8 cellular contexts compared by ENCODE assay signal in the genomic region with DNA sequence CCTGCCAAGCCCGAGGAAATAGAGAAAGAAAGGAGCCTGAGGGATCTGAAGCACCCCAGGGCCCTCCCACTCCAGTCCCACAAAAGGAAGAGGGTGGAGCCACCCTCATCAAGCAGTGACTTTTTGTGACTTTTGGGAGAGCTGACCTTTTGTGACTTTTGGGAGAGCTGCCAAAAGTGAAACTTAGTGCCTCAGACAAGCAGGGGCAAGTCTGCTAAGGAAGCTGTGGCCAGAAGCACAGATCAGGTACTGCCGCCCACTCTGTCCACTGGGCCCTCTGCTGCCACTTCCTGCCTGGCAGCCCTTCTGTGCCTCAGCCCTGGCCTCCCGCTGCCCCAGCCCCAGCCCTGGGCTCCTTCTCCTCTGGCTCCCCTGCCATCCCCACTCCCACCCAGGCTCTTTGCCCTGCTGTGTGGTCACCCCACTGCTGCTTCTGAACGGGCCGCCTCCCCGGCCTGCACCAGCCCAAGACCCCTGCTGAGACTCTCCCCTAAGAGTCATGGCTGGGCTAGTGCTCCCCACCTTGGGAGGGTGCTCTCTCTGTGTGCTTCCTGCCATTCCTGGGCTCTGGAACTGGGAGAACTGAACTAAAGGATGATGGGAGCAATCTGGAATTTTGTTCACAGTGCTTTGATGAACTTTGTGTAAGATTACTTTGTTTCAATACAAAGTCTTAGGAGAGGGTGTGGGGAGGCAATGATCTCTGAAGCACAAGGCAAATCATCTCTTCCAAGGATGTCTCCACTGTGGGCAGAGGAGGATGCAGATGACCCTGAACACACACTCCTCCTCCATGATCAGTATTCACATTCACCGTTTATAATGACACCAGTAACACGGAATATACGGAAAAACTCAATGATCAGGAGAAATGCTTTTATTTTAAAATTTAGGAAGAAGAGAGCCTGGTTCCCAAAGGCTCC. TPM values are rescaled to one million over a fixed set of nuclear protein-coding genes. Genes with fewer than 3 reads are reported as not detected.
DNase-seq lines count a peak whose midpoint lies in the region; ATAC-seq, FAIRE-seq and TF ChIP-seq lines count a peak whose summit lies in the region.

Gene APOBEC3H, plus strand, starts transcription at position 147 of the 923 bp plus-strand sequence. CDS start 3,035 bp downstream, outside the sequence.

- H3K27me3 Mint-ChIP-seq in activated CD4-positive, alpha-beta T cell treated with anti-CD3 and anti-CD28 coated beads for 36 hours: no peaks in the 10 kb centered on the region
- H3K27me3 Mint-ChIP-seq in progenitor cell of endocrine pancreas: peaks cover 6% of the 10 kb centered on the region

- H3K9me3 ChIP-seq in PC-9 (ENCODE audit: insufficient read depth, low read depth) (no peaks in the 10 kb centered on the region), H1 (ENCODE audit: insufficient read depth in 2 of 2, low read depth in 1 of 2, low read length in 1 of 2) (no peaks in the 10 kb centered on the region)

- FAIRE-seq in H1 (lab: Jason Lieb, UNC): no peak

- H2BK15ac ChIP-seq in H1 (ENCODE audit: low read length): peak within 1 kb of the TSS; percentile 61; the same call in 1 of the 2 replicates

- no peak for TF ChIP-seq POLR2A in H1 (IDR thresholded peaks at IDR 0.05; ENCODE audit: control extremely low read depth in 1 of 2, low read depth in 2 of 2, low read length in 2 of 2)

- peaks cover 74% of the 10 kb centered on the region for H3K4me1 Mint-ChIP-seq in activated CD4-positive, alpha-beta T cell treated with anti-CD3 and anti-CD28 coated beads for 36 hours
- H3K4me1 Mint-ChIP-seq in progenitor cell of endocrine pancreas (ENCODE audit: low read depth): peaks cover 2% of the 10 kb centered on the region

- H3F3A ChIP-seq in PC-9 (ENCODE audit: insufficient read depth, low read depth): peaks cover 33% of the 10 kb centered on the region

- DNase-seq in activated CD4-positive, alpha-beta T cell treated with anti-CD3 and anti-CD28 coated beads for 36 hours: peak; percentile 30
- no peak for DNase-seq in activated CD4-positive, alpha-beta T cell treated with anti-CD3 and anti-CD28 coated beads for 1 hour
- DNase-seq in PC-9: peak; percentile 70 to 80
- DNase-seq in H1 (ENCODE audit: low read depth in 1 of 2, low spot score in 2 of 2): no peak
- DNase-seq in progenitor cell of endocrine pancreas (ENCODE audit: low spot score, unreplicated experiment): no peak
- DNase-seq in NCI-H2029 (lab: John Stamatoyannopoulos, UW): no peak
- DNase-seq in superior temporal gyrus (ENCODE audit: extremely low spot score): no peak

- peak within 1 kb of the TSS; percentile 84 for H3K27ac Mint-ChIP-seq in activated CD4-positive, alpha-beta T cell treated with anti-CD3 and anti-CD28 coated beads for 36 hours
- peak within 1 kb of the TSS; percentile 71 for H3K27ac Mint-ChIP-seq in progenitor cell of endocrine pancreas

- no peak for TF ChIP-seq EP300 in H1 (IDR thresholded peaks at IDR 0.05; ENCODE audit: borderline replicate concordance in 1 of 2, low read depth in 2 of 2, low read length in 2 of 2)

- H3K23ac ChIP-seq in H1 (ENCODE audit: insufficient read length): no peak within 1 kb of the TSS

- H3K4me3 ChIP-seq in PC-9: peak within 1 kb of the TSS; percentile 19; the same call in 1 of the 2 replicates
- no peak within 1 kb of the TSS for H3K4me3 ChIP-seq in H1 (ENCODE audit: extremely low read depth in 1 of 4, insufficient read depth in 2 of 4, low read depth in 3 of 4, low read length in 4 of 4)

- TF ChIP-seq CTCF in PC-9 (conservative IDR thresholded peaks at IDR 0.05): no peak
- no peak for TF ChIP-seq CTCF in H1 (IDR thresholded peaks at IDR 0.05; ENCODE audit: control extremely low read depth in 1 of 3, insufficient read depth in 1 of 3, low read depth in 1 of 3, low read length in 3 of 3)
- no peak for TF ChIP-seq CTCF in progenitor cell of endocrine pancreas (IDR thresholded peaks at IDR 0.05; ENCODE audit: unreplicated experiment)

- H3K23me2 ChIP-seq in H1 (ENCODE audit: low read depth, low read length): no peaks in the 10 kb centered on the region

- H3K79me1 ChIP-seq in H1 (ENCODE audit: low read depth, low read length): no peaks in the 10 kb centered on the region

- H2AFZ ChIP-seq in PC-9 (no peak within 1 kb of the TSS), H1 (ENCODE audit: low read length) (peak within 1 kb of the TSS; percentile 94)

- H3K36me3 ChIP-seq in PC-9 (ENCODE audit: low read depth) (no peaks in the 10 kb centered on the region), H1 (ENCODE audit: control insufficient read depth in 2 of 4, insufficient read depth in 4 of 4, low read length in 3 of 4) (no peaks in the 10 kb centered on the region)

- no peak for TF ChIP-seq RAD21 in H1 (IDR thresholded peaks at IDR 0.05 in 1 of 2, conservative IDR thresholded peaks at IDR 0.05 in 1 of 2; ENCODE audit: low read depth in 2 of 2, low read length in 2 of 2)

- BruUV-seq in PC-9 (replicated peaks; lab: Mats Ljungman, UMichigan): no TSS peak

- H2BK120ac ChIP-seq in H1 (replicated peaks; ENCODE audit: low read depth, low read length): peak within 1 kb of the TSS; percentile 79

- 67% methylated on average over 8 of the region's 9 CpGs; no CpG with 5 or more reads in 1 of the 2 experiments for WGBS in H1 (ENCODE audit: extremely low coverage in 1 of 2, insufficient coverage in 1 of 2, insufficient read length in 1 of 2, insufficient replicate concordance in 2 of 2, low coverage in 1 of 2, low lambda C conversion rate in 2 of 2, missing lambda C conversion rate in 1 of 2), 2 experiments

- no peaks in the 10 kb centered on the region for H3K9me3 Mint-ChIP-seq in activated CD4-positive, alpha-beta T cell treated with anti-CD3 and anti-CD28 coated beads for 36 hours (ENCODE audit: low read depth)
- H3K9me3 Mint-ChIP-seq in progenitor cell of endocrine pancreas (ENCODE audit: low read depth): no peaks in the 10 kb centered on the region

- peak within 1 kb of the TSS; percentile 34 for H3K4me3 Mint-ChIP-seq in activated CD4-positive, alpha-beta T cell treated with anti-CD3 and anti-CD28 coated beads for 36 hours
- no peak within 1 kb of the TSS for H3K4me3 Mint-ChIP-seq in progenitor cell of endocrine pancreas (ENCODE audit: low read depth)

- peak within 1 kb of the TSS; percentile 65; the same call in 1 of the 2 replicates for H2AK5ac ChIP-seq in H1 (ENCODE audit: low read depth, low read length)

- H3K36me3 Mint-ChIP-seq in activated CD4-positive, alpha-beta T cell treated with anti-CD3 and anti-CD28 coated beads for 36 hours (ENCODE audit: low read depth): no peaks in the 10 kb centered on the region
- no peaks in the 10 kb centered on the region for H3K36me3 Mint-ChIP-seq in progenitor cell of endocrine pancreas (ENCODE audit: insufficient read depth)

- intact Hi-C loops in activated CD4-positive, alpha-beta T cell treated with anti-CD3 and anti-CD28 coated beads for 36 hours (cut with DNase I, micrococcal nuclease): loop anchor here in 1 of 2 experiments (2.0 kb wide), 1 partner anchor 15 kb away; no protein-coding TSS in a partner anchor
- intact Hi-C loops in PC-9 (cut with micrococcal nuclease; ENCODE audit: unreplicated experiment): loop anchor here (5.0 kb wide), 1 partner anchor 75 kb away; the partner anchor contains the start of gene APOBEC3D

- no peaks in the 10 kb centered on the region for H3K27me3 ChIP-seq in PC-9 (ENCODE audit: insufficient read depth, low read depth)
- H3K27me3 ChIP-seq in H1 (replicated peaks in 1 of 4; ENCODE audit: control insufficient read depth in 3 of 4, extremely low read depth in 1 of 4, insufficient read depth in 3 of 4, low read length in 3 of 4): no peaks in the 10 kb centered on the region

- H2BK12ac ChIP-seq in H1 (ENCODE audit: low read depth, low read length): peak within 1 kb of the TSS; percentile 85; the same call in 1 of the 2 replicates

- no peaks in the 10 kb centered on the region for H3K9me2 ChIP-seq in PC-9 (ENCODE audit: insufficient read depth)

- no peak within 1 kb of the TSS for H3K14ac ChIP-seq in H1 (ENCODE audit: insufficient read length)

- peak within 1 kb of the TSS; percentile 62 for H3K27ac ChIP-seq in PC-9
- H3K27ac ChIP-seq in H1 (ENCODE audit: low read depth, low read length): peak within 1 kb of the TSS; percentile 39; the same call in 1 of the 2 replicates

- peak within 1 kb of the TSS; percentile 18 for H4K8ac ChIP-seq in H1 (ENCODE audit: extremely low read depth, insufficient read depth, low read length)

- CTCF ChIA-PET in activated CD4-positive, alpha-beta T cell treated with anti-CD3 and anti-CD28 coated beads for 36 hours (lab: Charles Lee): no interaction called here
- CTCF ChIA-PET in PC-9 (lab: Charles Lee): interaction anchor here (0.5 to 0.9 kb wide), 2 partner anchors 24 to 59 kb away, joined by 3 to 11 read pairs; no protein-coding TSS in a partner anchor
- CTCF ChIA-PET in H1 (lab: Charles Lee; ENCODE audit: partially characterized antibody): interaction anchor here (0.6 to 2.9 kb wide), 8 partner anchors 12 to 461 kb away, joined by 3 to 10 read pairs (median 4); no protein-coding TSS in a partner anchor

- H3K79me2 ChIP-seq in PC-9 (ENCODE audit: low read depth) (no peaks in the 10 kb centered on the region), H1 (ENCODE audit: control insufficient read depth in 1 of 2, insufficient read depth in 2 of 2, low read length in 2 of 2) (no peaks in the 10 kb centered on the region)

- peaks cover 66% of the 10 kb centered on the region for H3K4me1 ChIP-seq in PC-9 (replicated peaks; ENCODE audit: insufficient read depth)
- H3K4me1 ChIP-seq in H1 (replicated peaks in 1 of 4; ENCODE audit: control insufficient read depth in 3 of 4, insufficient read depth in 4 of 4, low read length in 3 of 4): peaks cover 0 to 24% (median 9%) of the 10 kb centered on the region in 4 experiments; a peak in 6 of 7 replicates

- H3K4ac ChIP-seq in H1 (replicated peaks; ENCODE audit: insufficient read length, low read depth, low read length): no peak within 1 kb of the TSS

- H4K5ac ChIP-seq in H1 (ENCODE audit: insufficient read length, low read depth, low read length): peak within 1 kb of the TSS; percentile 2

- POLR2A ChIA-PET in activated CD4-positive, alpha-beta T cell treated with anti-CD3 and anti-CD28 coated beads for 36 hours (lab: Charles Lee): no interaction called here
- POLR2A ChIA-PET in PC-9 (lab: Charles Lee; ENCODE audit: unreplicated experiment) (no interaction called here), H1 (lab: Charles Lee; ENCODE audit: partially characterized antibody) (interaction anchor here (0.6 to 1.5 kb wide), 4 partner anchors 13 to 87 kb away, joined by 3 to 4 read pairs (median 3); no protein-coding TSS in a partner anchor)

- peak within 1 kb of the TSS; percentile 75 for H3K18ac ChIP-seq in H1 (ENCODE audit: extremely low read depth, low read length)

- H2BK20ac ChIP-seq in H1 (ENCODE audit: low read length): peak within 1 kb of the TSS; percentile 95

- peak within 1 kb of the TSS; percentile 87 for H4K91ac ChIP-seq in H1 (replicated peaks; ENCODE audit: insufficient read length, low read length)

- H4K20me1 ChIP-seq in PC-9 (ENCODE audit: insufficient read depth) (no peaks in the 10 kb centered on the region), H1 (replicated peaks in 1 of 2; ENCODE audit: control insufficient read depth in 1 of 2, insufficient read depth in 2 of 2, low read length in 2 of 2) (no peaks in the 10 kb centered on the region)

- ATAC-seq in activated CD4-positive, alpha-beta T cell treated with anti-CD3 and anti-CD28 coated beads for 36 hours: no peak
- no peak for ATAC-seq in GM19023 (IDR thresholded peaks at IDR 0.05; ENCODE audit: unreplicated experiment)

- peak within 1 kb of the TSS; percentile 90; the same call in 1 of the 2 replicates for H2BK5ac ChIP-seq in H1 (ENCODE audit: low read depth, low read length)

- H3K9ac ChIP-seq in H1 (replicated peaks in 1 of 4; ENCODE audit: extremely low read depth in 1 of 4, low read depth in 3 of 4, low read length in 3 of 4): peak within 1 kb of the TSS in 1 of 4 experiments; percentile 4; a peak in 1 of 7 replicates

- no peak within 1 kb of the TSS for H3K56ac ChIP-seq in H1 (replicated peaks; ENCODE audit: insufficient read length, low read depth, low read length)

- H3K4me2 ChIP-seq in PC-9 (peak within 1 kb of the TSS; percentile 70), H1 (ENCODE audit: insufficient read depth in 1 of 2, low read depth in 2 of 2, low read length in 2 of 2) (no peak within 1 kb of the TSS)

RNA-seq across cellular contexts. Expression of gene APOBEC3H, which starts in this region (rescaled TPM):
- 1 to 10 TPM; 5.2 to 7.3 TPM for total RNA-seq in activated CD4-positive, alpha-beta T cell treated with anti-CD3 and anti-CD28 coated beads for 36 hours
- total RNA-seq in PC-9 (2021) (1.5 and 2.5 TPM in 2 replicates), progenitor cell of endocrine pancreas (not detected in 2 replicates)
- 0.47 and 0.48 TPM in 2 replicates for total RNA-seq in H1 (2021; fragmentation: NEBNext Ultra II Directional; extraction: Animal tissue kit (Norgen Biotek cat#: 25700))
- 0.52 and 0.56 TPM in 2 replicates for polyA plus RNA-seq in H1 (2011; rRNA removed)
- 0.45 TPM for polyA plus RNA-seq in H1 (2011; cell fraction: cytosol; rRNA removed)
- 0.58 TPM for polyA plus RNA-seq in H1 (2011; cell fraction: nucleus; rRNA removed)
- 0.44 to 1.3 TPM (median 0.92 TPM) in 3 of 4 replicates, not detected in the other for polyA plus RNA-seq in H1 (2012, experiment 1 of 2)
- 0.63 TPM for polyA plus RNA-seq in H1 (2012, experiment 2 of 2)
- polyA plus RNA-seq in H1 (2013, experiment 1 of 2): 0.65 TPM
- polyA plus RNA-seq in H1 (2013, experiment 2 of 2): 0.66 TPM
- polyA minus RNA-seq in H1 (2011; rRNA and poly(A)+ RNA removed): 1.4 and 1.8 TPM in 2 replicates
- not detected for polyA minus RNA-seq in H1 (2011; cell fraction: cytosol; rRNA and poly(A)+ RNA removed)
- polyA minus RNA-seq in H1 (2011; cell fraction: nucleus; rRNA and poly(A)+ RNA removed): not detected

Comparison
In these comparisons a context has a peak if more than half of its experiments do, and no peak if none do; other contexts are left out.
1. DNase-seq: peak in activated CD4-positive, alpha-beta T cell treated with anti-CD3 and anti-CD28 coated beads for 36 hours (single experiment) and PC-9 (2 of 2); none in activated CD4-positive, alpha-beta T cell treated with anti-CD3 and anti-CD28 coated beads for 1 hour (single experiment), H1 (0 of 2), progenitor cell of endocrine pancreas (single experiment), NCI-H2029 (single experiment) and superior temporal gyrus (single experiment).